Comparison of ENCODE assay signal across 1 cellular context in the genomic region with DNA sequence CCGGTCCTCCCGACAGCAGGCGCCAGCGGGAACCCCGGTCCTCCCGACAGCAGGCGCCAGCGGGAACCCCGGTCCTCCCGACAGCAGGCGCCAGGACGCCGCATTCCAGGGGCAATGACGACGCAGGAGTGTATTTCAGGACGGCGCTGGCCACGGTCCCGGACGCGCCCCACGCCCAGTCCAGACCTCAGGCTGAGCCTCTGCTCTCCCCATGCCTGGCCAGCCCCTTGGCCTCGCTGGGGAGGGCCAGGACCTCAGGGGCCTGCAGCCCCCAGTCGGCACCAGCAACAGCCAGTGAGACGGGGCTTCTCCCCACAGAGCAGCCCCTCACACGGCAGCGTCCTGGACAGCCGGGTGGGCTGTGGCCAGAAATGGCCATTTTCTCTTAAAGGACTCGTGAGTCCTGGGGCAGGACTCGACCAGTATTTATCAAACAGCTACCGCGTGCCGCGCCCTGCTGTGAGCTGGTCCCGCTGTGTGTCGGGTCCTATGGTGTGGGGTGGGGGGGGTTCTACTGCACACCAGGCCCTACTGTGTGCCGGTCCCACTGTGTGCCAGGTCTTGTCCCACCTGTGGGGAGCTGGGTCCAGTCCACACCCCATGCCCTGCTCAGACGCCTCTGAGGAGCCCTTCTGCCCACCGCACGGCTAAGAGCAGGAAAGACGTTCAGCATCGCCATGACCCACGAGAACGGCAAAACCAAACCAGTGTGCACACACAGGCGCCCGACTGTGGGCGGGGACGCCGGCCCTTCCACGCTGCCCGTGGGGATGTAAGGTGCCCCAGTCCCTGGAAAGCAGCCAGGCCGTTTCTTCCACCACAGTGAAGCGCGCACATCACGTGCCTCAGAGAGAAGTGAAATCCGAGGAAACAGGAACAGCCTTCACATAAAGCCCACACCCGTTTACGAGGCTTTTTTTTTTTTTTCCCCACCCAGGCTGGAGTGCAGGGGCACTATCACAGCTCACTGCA.
TF ChIP-seq lines count a peak whose summit lies in the region.

No MANE protein-coding gene starts in this region.

TF ChIP-seq in K562, 482 proteins besides CTCF, POLR2A, EP300 and RAD21 (continued from another document):
- TF ChIP-seq, protein P1, sequence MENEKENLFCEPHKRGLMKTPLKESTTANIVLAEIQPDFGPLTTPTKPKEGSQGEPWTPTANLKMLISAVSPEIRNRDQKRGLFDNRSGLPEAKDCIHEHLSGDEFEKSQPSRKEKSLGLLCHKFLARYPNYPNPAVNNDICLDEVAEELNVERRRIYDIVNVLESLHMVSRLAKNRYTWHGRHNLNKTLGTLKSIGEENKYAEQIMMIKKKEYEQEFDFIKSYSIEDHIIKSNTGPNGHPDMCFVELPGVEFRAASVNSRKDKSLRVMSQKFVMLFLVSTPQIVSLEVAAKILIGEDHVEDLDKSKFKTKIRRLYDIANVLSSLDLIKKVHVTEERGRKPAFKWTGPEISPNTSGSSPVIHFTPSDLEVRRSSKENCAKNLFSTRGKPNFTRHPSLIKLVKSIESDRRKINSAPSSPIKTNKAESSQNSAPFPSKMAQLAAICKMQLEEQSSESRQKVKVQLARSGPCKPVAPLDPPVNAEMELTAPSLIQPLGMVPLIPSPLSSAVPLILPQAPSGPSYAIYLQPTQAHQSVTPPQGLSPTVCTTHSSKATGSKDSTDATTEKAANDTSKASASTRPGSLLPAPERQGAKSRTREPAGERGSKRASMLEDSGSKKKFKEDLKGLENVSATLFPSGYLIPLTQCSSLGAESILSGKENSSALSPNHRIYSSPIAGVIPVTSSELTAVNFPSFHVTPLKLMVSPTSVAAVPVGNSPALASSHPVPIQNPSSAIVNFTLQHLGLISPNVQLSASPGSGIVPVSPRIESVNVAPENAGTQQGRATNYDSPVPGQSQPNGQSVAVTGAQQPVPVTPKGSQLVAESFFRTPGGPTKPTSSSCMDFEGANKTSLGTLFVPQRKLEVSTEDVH (IDR thresholded peaks at IDR 0.05; ENCODE audit: low read depth, partially characterized antibody), result no peak
- TF ChIP-seq TAL1 (IDR thresholded peaks at IDR 0.05) (no peak), SIX5 (IDR thresholded peaks at IDR 0.05; ENCODE audit: borderline replicate concordance in 1 of 2, insufficient read depth in 1 of 2, low read depth in 1 of 2, low read length in 2 of 2) (no peak), ZNF133 (CRISPR knock-in tag; IDR thresholded peaks at IDR 0.05) (no peak), RBFOX2 (IDR thresholded peaks at IDR 0.05; ENCODE audit: low read depth, low read length) (peak; percentile 20; the same call in 1 of the 2 replicates), BHLHE40 (IDR thresholded peaks at IDR 0.05; ENCODE audit: low read length) (peak; percentile 54; the same call in 1 of the 2 replicates), ZNF668 (CRISPR knock-in tag; IDR thresholded peaks at IDR 0.05) (no peak), KAT2B (IDR thresholded peaks at IDR 0.05; ENCODE audit: low read depth, low read length) (no peak)
- TF ChIP-seq, protein P2, sequence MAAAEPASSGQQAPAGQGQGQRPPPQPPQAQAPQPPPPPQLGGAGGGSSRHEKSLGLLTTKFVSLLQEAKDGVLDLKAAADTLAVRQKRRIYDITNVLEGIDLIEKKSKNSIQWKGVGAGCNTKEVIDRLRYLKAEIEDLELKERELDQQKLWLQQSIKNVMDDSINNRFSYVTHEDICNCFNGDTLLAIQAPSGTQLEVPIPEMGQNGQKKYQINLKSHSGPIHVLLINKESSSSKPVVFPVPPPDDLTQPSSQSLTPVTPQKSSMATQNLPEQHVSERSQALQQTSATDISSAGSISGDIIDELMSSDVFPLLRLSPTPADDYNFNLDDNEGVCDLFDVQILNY (CRISPR knock-in tag; IDR thresholded peaks at IDR 0.05), result no peak
- TF ChIP-seq, protein P3, sequence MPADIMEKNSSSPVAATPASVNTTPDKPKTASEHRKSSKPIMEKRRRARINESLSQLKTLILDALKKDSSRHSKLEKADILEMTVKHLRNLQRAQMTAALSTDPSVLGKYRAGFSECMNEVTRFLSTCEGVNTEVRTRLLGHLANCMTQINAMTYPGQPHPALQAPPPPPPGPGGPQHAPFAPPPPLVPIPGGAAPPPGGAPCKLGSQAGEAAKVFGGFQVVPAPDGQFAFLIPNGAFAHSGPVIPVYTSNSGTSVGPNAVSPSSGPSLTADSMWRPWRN (IDR thresholded peaks at IDR 0.05; ENCODE audit: low read depth), result no peak
